ENCODE assay signal across 9 cellular contexts in genomic region chr2:17719562-17720371, GRCh38. TPM values are rescaled to one million over a fixed set of nuclear protein-coding genes. Genes with fewer than 3 reads are reported as not detected.
DNase-seq lines count a peak whose midpoint lies in the region; ATAC-seq and TF ChIP-seq lines count a peak whose summit lies in the region.
"Had no signal": no experiment of that assay in that cellular context is flagged by ENCODE, and none has a peak within 500 bp of the region (broad histone marks: within the 10 kb centered on the region; RNA-seq: fewer than 3 reads in every experiment).

No MANE protein-coding gene starts in this region.

- in situ Hi-C loops in GM23248 (cut with MboI): no loop called here
- in situ Hi-C loops in gastrocnemius medialis (cut with MboI; ENCODE audit: low sequenced_read_pairs in 4 of 4): loop anchor here in 3 of 4 donors (5.0 to 25.0 kb wide), 3 partner anchors 105 to 443 kb away; no protein-coding TSS in a partner anchor

- no peaks in the 10 kb centered on the region for H3K9me2 ChIP-seq in GM23248 (ENCODE audit: insufficient read depth)

- WGBS in GM23248 (ENCODE audit: low coverage in 1 of 2, low lambda C conversion rate in 2 of 2, missing lambda C conversion rate in 2 of 2), 2 experiments: 66 to 70% methylated on average over 4 of the region's 4 CpGs
- WGBS in esophagus muscularis mucosa: 74% methylated on average over 4 of the region's 4 CpGs

- no peak overlapping the region for H2AFZ ChIP-seq in GM23248
- no peak overlapping the region for H2AFZ ChIP-seq in OCI-LY3 (ENCODE audit: low read depth, low read length)

- H3K27ac ChIP-seq in GM23248 (no peak overlapping the region), OCI-LY3 (ENCODE audit: low read length) (peak overlapping the region; percentile 35), esophagus muscularis mucosa (replicated peaks in 1 of 4) (no peak overlapping the region), gastrocnemius medialis (no peak overlapping the region)

- H3K4me3 ChIP-seq in GM23248: no peak overlapping the region
- H3K4me3 ChIP-seq in OCI-LY3 (ENCODE audit: low read length): no peak overlapping the region
- H3K4me3 ChIP-seq in esophagus muscularis mucosa: no peak overlapping the region
- H3K4me3 ChIP-seq in gastrocnemius medialis: no peak overlapping the region
- H3K4me3 ChIP-seq: BLaER1 treated with 17β-estradiol and CSF1 and Interleukin-3, amounts not matched to agents 10 nM and 100 nM had no signal

- H3K4me2 ChIP-seq in GM23248 (ENCODE audit: unreplicated experiment) (no peak overlapping the region), OCI-LY3 (ENCODE audit: low read length) (no peak overlapping the region)
- H3K4me2 ChIP-seq: BLaER1 treated with 17β-estradiol and CSF1 and Interleukin-3, amounts not matched to agents 10 nM and 100 nM had no signal

- peak; percentile 84 for TF ChIP-seq CTCF in OCI-LY3 (IDR thresholded peaks at IDR 0.05; ENCODE audit: low read depth, low read length)
- TF ChIP-seq CTCF in esophagus muscularis mucosa (IDR thresholded peaks at IDR 0.05): peak; percentile 66 to 83 (median 76)
- peak; percentile 56 to 80 (median 67) for TF ChIP-seq CTCF in gastrocnemius medialis (IDR thresholded peaks at IDR 0.05 in 4 of 5, conservative IDR thresholded peaks at IDR 0.05 in 1 of 5)

- intact Hi-C loops in esophagus muscularis mucosa (cut with DNase I): loop anchor here (5.0 to 10.0 kb wide), 2 partner anchors 115 to 658 kb away; no protein-coding TSS in a partner anchor
- intact Hi-C loops in gastrocnemius medialis (cut with DNase I; ENCODE audit: low total_unique reads): loop anchor here (1.0 kb wide), 1 partner anchor 111 kb away; no protein-coding TSS in a partner anchor

- H3K9me3 ChIP-seq in GM23248 (ENCODE audit: low read depth): no peaks in the 10 kb centered on the region
- no peaks in the 10 kb centered on the region for H3K9me3 ChIP-seq in OCI-LY3 (ENCODE audit: insufficient read depth, low read length)
- H3K9me3 ChIP-seq in esophagus muscularis mucosa: no peaks in the 10 kb centered on the region
- no peaks in the 10 kb centered on the region for H3K9me3 ChIP-seq in gastrocnemius medialis
- H3K9me3 ChIP-seq: BLaER1 treated with 17β-estradiol and CSF1 and Interleukin-3, amounts not matched to agents 10 nM and 100 nM had no signal

- no peak for ATAC-seq in gastrocnemius medialis

- TF ChIP-seq POLR2A in esophagus muscularis mucosa (IDR thresholded peaks at IDR 0.05; ENCODE audit: low read depth) (no peak), gastrocnemius medialis (IDR thresholded peaks at IDR 0.05) (no peak)

- no peak for TF ChIP-seq EP300 in esophagus muscularis mucosa (IDR thresholded peaks at IDR 0.05)

- DNase-seq in NCI-H1417 (lab: John Stamatoyannopoulos, UW) (peak in 2 of 3 experiments; percentile 14 to 24), NCI-H1417 treated with DMSO at 0.1 percent for 48 hours (lab: John Stamatoyannopoulos, UW) (no peak), GM23248 (peak; percentile 48), esophagus muscularis mucosa (ENCODE audit: extremely low spot score) (no peak), gastrocnemius medialis (no peak), medulla oblongata (ENCODE audit: extremely low spot score) (no peak), NCI-H446 (lab: John Stamatoyannopoulos, UW) (no peak)

- H3K36me3 ChIP-seq in GM23248 (ENCODE audit: low read depth) (peaks cover 57% of the 10 kb centered on the region), OCI-LY3 (replicated peaks; ENCODE audit: low read depth, low read length) (peaks cover 63% of the 10 kb centered on the region), esophagus muscularis mucosa (peaks cover 11 to 91% (median 51%) of the 10 kb centered on the region in 4 donors), gastrocnemius medialis (peaks cover 2 to 76% of the 10 kb centered on the region in 2 donors)

- H4K20me1 ChIP-seq in GM23248 (ENCODE audit: insufficient read depth): no peaks in the 10 kb centered on the region
- H4K20me1 ChIP-seq in OCI-LY3 (ENCODE audit: insufficient read depth, low read length): no peaks in the 10 kb centered on the region

- peaks cover 8% of the 10 kb centered on the region; the same call in 1 of the 2 replicates for H3F3A ChIP-seq in GM23248 (ENCODE audit: insufficient read depth)

- no peak overlapping the region for H3K9ac ChIP-seq in GM23248
- no peak overlapping the region for H3K9ac ChIP-seq in OCI-LY3 (ENCODE audit: low read length)
- H3K9ac ChIP-seq: BLaER1 treated with 17β-estradiol and CSF1 and Interleukin-3, amounts not matched to agents 10 nM and 100 nM had no signal

- H3K4me1 ChIP-seq in GM23248 (ENCODE audit: insufficient read depth): no peaks in the 10 kb centered on the region; the same call in 1 of the 2 replicates
- peaks cover 8% of the 10 kb centered on the region; the same call in 1 of the 2 replicates for H3K4me1 ChIP-seq in OCI-LY3 (ENCODE audit: low read length)
- no peaks in the 10 kb centered on the region for H3K4me1 ChIP-seq in esophagus muscularis mucosa
- H3K4me1 ChIP-seq in gastrocnemius medialis: no peaks in the 10 kb centered on the region
- H3K4me1 ChIP-seq: BLaER1 treated with 17β-estradiol and CSF1 and Interleukin-3, amounts not matched to agents 10 nM and 100 nM had no signal

- H3K79me2 ChIP-seq in GM23248 (ENCODE audit: insufficient read depth): no peaks in the 10 kb centered on the region
- no peaks in the 10 kb centered on the region for H3K79me2 ChIP-seq in OCI-LY3 (ENCODE audit: low read length)

- H3K27me3 ChIP-seq in GM23248 (replicated peaks; ENCODE audit: insufficient read depth) (no peaks in the 10 kb centered on the region), OCI-LY3 (ENCODE audit: low read depth, low read length) (no peaks in the 10 kb centered on the region), esophagus muscularis mucosa (no peaks in the 10 kb centered on the region), gastrocnemius medialis (no peaks in the 10 kb centered on the region)
- H3K27me3 ChIP-seq: BLaER1 treated with 17β-estradiol and CSF1 and Interleukin-3, amounts not matched to agents 10 nM and 100 nM had no signal

RNA-seq across cellular contexts. Expression of gene SMC6, which starts 33.8 kb away (rescaled TPM):
- total RNA-seq in GM23248 (2014; rRNA removed; shearing (Covaris generic)): 21.4 and 22.0 TPM in 2 replicates
- polyA plus RNA-seq in GM23248 (2016; fragmentation: Nextera tagmentation; extraction: Ambion mirVana): 18.8 and 20.9 TPM in 2 replicates
- total RNA-seq in esophagus muscularis mucosa: 10 to 100 TPM in 1 of 4 donors, 1 to 10 TPM in 3; 8.1 to 11.1 (median 9.7) TPM
- total RNA-seq in gastrocnemius medialis: 10 to 100 TPM in 2 of 4 donors, 1 to 10 TPM in 2; 7.5 to 11.0 (median 9.6) TPM

RNA-seq across cellular contexts. Expression of gene GEN1, which starts 34.2 kb away (rescaled TPM):
- total RNA-seq in GM23248 (2014; rRNA removed; shearing (Covaris generic)): 8.1 and 10.2 TPM in 2 replicates
- 3.9 and 4.5 TPM in 2 replicates for polyA plus RNA-seq in GM23248 (2016; fragmentation: Nextera tagmentation; extraction: Ambion mirVana)
- total RNA-seq in esophagus muscularis mucosa (1 to 10 TPM; 1.2 to 7.3 (median 3.2) TPM), gastrocnemius medialis (1 to 10 TPM in 3 of 4 donors, under 1 TPM in 1; 0.31 to 8.7 (median 2.3) TPM)

Comparison
In these comparisons a context has a peak if more than half of its experiments do, and no peak if none do; other contexts are left out.
1. DNase-seq: peak in NCI-H1417 (2 of 3) and GM23248 (single experiment); none in NCI-H1417 treated with DMSO at 0.1 percent for 48 hours (single experiment), esophagus muscularis mucosa (single experiment), gastrocnemius medialis (0 of 2), medulla oblongata (single experiment) and NCI-H446 (0 of 2).
2. Peak in every context shown above with its lines, with median percentiles within 50 percentile points of each other: CTCF ChIP-seq.